Comparison of ENCODE assay signal across 9 cellular contexts in the genomic region with DNA sequence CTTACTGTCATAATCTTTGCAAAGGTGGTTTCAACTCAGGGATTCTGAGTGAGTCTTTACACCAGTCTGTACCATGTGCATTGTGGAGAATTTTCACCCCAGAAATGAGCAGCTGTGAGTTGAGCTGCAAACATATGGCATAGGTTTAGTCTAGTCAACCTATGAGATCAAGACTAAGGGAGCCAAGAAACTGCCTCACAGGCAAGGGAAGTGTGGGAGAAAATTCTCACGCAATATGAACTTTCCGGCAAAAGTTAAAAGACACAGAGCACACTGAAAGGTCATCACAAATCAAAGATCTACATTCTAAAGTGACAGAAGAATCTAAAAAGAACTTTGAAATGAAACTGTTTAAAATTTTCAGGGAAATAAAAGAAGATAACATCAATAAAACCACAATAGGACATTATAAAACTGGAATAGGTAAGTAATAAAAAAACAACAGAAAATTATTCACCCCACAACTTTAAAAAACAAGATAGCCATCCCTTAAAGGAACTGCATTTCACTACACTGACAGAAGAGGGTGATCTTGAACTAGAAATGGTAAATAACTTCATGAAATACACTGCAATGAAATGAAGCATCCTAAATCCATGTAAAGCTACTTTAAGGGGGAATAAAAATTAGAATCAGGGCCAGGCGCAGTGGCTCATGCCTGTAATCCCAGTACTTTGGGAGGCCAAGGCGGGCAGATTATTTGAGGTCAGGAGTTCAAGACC.
DNase-seq lines count a peak whose midpoint lies in the region; ATAC-seq, FAIRE-seq and TF ChIP-seq lines count a peak whose summit lies in the region.
"Had no signal": no experiment of that assay in that cellular context is flagged by ENCODE, and none has a peak within 500 bp of the region (broad histone marks: within the 10 kb centered on the region; RNA-seq: fewer than 3 reads in every experiment).

No MANE protein-coding gene starts in this region.

- no peaks in the 10 kb centered on the region for H3K9me3 ChIP-seq in colonic mucosa
- no peaks in the 10 kb centered on the region for H3K9me3 ChIP-seq in pancreas

- TF ChIP-seq CTCF in colonic mucosa (IDR thresholded peaks at IDR 0.05) = peak; percentile 54
- TF ChIP-seq CTCF in pancreas (IDR thresholded peaks at IDR 0.05) = peak in 3 of 4 donors; percentile 18 to 45 (median 31)

- no peak overlapping the region for H3K9ac ChIP-seq in colonic mucosa (ENCODE audit: low read depth in 2 of 2, low read length in 2 of 2)
- H3K9ac ChIP-seq: BLaER1 had no signal

- FAIRE-seq in pancreas (lab: Jason Lieb, UNC) (no peak), frontal cortex (lab: Jason Lieb, UNC) (no peak)

- H3K27me3 ChIP-seq in colonic mucosa (no peaks in the 10 kb centered on the region), pancreas (no peaks in the 10 kb centered on the region)
- H3K27me3 ChIP-seq: BLaER1 had no signal

- WGBS in pancreas, 2 donors = 51 to 67% methylated on average over 4 of the region's 4 CpGs

- H3K36me3 ChIP-seq in colonic mucosa (no peaks in the 10 kb centered on the region), pancreas (no peaks in the 10 kb centered on the region)

- H3K4me3 ChIP-seq in colonic mucosa (no peak overlapping the region), pancreas (no peak overlapping the region)
- H3K4me3 ChIP-seq: BLaER1 had no signal

- peak; percentile 6 for DNase-seq in DMS79 treated with DMSO at 0.1 percent for 48 hours (lab: John Stamatoyannopoulos, UW)
- no peak for DNase-seq in DMS79 (lab: John Stamatoyannopoulos, UW)
- peak; percentile 27 for DNase-seq in NCI-H2227 (lab: John Stamatoyannopoulos, UW; ENCODE audit: unreplicated experiment)
- DNase-seq in colonic mucosa = no peak
- DNase-seq in pancreas = no peak
- DNase-seq in activated T-cell treated with anti-CD3 and anti-CD28 coated beads, Interleukin-2, amount 50 U/mL, for 1 hour = no peak
- DNase-seq in activated CD8-positive, alpha-beta memory T cell treated with anti-CD3 and anti-CD28 coated beads, Interleukin-2, amount 50 U/mL, for 48 hours = no peak
- no peak for DNase-seq in frontal cortex (ENCODE audit: low spot score in 2 of 2)

- no peak overlapping the region for H3K27ac ChIP-seq in colonic mucosa
- no peak overlapping the region for H3K27ac ChIP-seq in pancreas
- H3K27ac ChIP-seq: BLaER1 had no signal

- peak in 3 of 4 donors; percentile 60 to 82 (median 71) for ATAC-seq in pancreas

- intact Hi-C loops in colonic mucosa (cut with DNase I) = no loop called here
- intact Hi-C loops in pancreas (cut with DNase I) = no loop called here

- H3K4me1 ChIP-seq in colonic mucosa (no peaks in the 10 kb centered on the region), pancreas (no peaks in the 10 kb centered on the region)

Comparison
In these comparisons a context has a peak if more than half of its experiments do, and no peak if none do; other contexts are left out.
1. DNase-seq: peak in DMS79 treated with DMSO at 0.1 percent for 48 hours (single experiment) and NCI-H2227 (single experiment); none in DMS79 (single experiment), colonic mucosa (single experiment), pancreas (0 of 6), activated T-cell treated with anti-CD3 and anti-CD28 coated beads, Interleukin-2, amount 50 U/mL, for 1 hour (single experiment), activated CD8-positive, alpha-beta memory T cell treated with anti-CD3 and anti-CD28 coated beads, Interleukin-2, amount 50 U/mL, for 48 hours (single experiment) and frontal cortex (0 of 2).